18 cellular contexts compared by ENCODE assay signal in the genomic region with DNA sequence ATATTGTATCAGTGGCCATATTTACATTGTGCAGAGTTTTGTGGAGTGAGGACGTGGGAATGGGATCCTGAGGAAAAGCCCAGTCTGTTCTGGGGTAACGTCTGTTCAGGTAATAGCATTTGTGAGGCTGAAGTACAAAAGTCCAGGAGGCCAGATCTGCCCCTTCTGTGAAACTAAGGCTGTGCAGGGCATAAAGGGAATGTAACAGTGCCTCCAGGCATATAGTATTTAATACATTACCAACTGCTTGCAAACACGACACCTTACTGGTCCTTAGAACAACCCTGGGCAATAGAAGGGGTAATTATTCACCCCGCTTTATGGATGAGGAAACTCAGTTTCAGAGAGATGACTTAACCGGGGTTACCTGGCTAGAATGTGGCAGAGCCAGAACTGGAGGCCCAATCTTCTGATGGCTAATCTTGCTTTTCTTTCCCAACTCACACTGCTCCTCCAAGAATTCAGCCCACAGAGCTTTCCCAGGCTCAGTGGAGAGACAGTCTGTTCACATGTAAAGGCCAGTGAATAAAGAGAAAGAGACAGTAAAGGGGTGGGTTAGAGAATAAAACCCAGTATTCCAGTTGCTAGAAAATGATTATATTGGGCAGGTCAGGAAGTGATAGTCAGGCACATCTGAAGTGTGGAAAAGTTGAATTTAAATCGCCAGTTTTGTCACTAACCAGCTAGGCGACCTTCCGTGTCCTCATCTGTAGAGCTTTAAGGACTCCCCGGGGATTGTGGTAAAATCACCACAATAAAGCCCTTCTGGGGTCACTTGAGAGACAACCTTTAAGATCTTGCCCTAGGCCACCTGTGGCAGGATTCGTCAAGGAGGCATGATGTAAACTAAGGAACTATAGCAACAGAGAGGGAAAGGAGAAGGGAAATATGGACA.
DNase-seq lines count a peak whose midpoint lies in the region; ATAC-seq lines count a peak whose summit lies in the region.
"Had no signal": no experiment of that assay in that cellular context is flagged by ENCODE, and none has a peak within 500 bp of the region (broad histone marks: within the 10 kb centered on the region; RNA-seq: fewer than 3 reads in every experiment).

No MANE protein-coding gene starts in this region.

- peak overlapping the region in 8 of 11 experiments; percentile 18 to 67 (median 50); a peak in 16 of 22 replicates for H3K4me2 ChIP-seq in BLaER1 treated with 17β-estradiol and CSF1 and Interleukin-3, amounts not matched to agents 10 nM and 100 nM

- DNase-seq in NCI-H69 (lab: John Stamatoyannopoulos, UW) (peak; percentile 91), LoVo (ENCODE audit: low spot score) (no peak), glomerular visceral epithelial cell (ENCODE audit: extremely low spot score) (no peak), CD1c-positive myeloid dendritic cell (ENCODE audit: extremely low spot score) (no peak)
- DNase-seq: activated naive CD4-positive, alpha-beta T cell; activated T-cell treated with anti-CD3 and anti-CD28 coated beads for 4 hours; anterior cingulate cortex; CD8-positive, alpha-beta T cell; effector memory CD4-positive, alpha-beta T cell; HCEC 1CT; hippocampal formation; kidney glomerular epithelial cell; midbrain; NCI-H1436 treated with DMSO at 0.1 percent for 48 hours had no signal

- no peak overlapping the region for H3K4me3 ChIP-seq in BLaER1 treated with 17β-estradiol and CSF1 and Interleukin-3, amounts not matched to agents 10 nM and 100 nM
- H3K4me3 ChIP-seq in mucosa of stomach (ENCODE audit: low read length): peak overlapping the region; percentile 9

- H3K9ac ChIP-seq in BLaER1 treated with 17β-estradiol and CSF1 and Interleukin-3, amounts not matched to agents 10 nM and 100 nM: no peak overlapping the region
- H3K9ac ChIP-seq in mucosa of stomach (ENCODE audit: low read length): no peak overlapping the region

- H3K27ac ChIP-seq in BLaER1 treated with 17β-estradiol and CSF1 and Interleukin-3, amounts not matched to agents 10 nM and 100 nM: no peak overlapping the region

- H3K4me1 ChIP-seq in BLaER1 treated with 17β-estradiol and CSF1 and Interleukin-3, amounts not matched to agents 10 nM and 100 nM: peaks cover 0 to 13% (median 10%) of the 10 kb centered on the region in 10 experiments; a peak in 12 of 20 replicates
- H3K4me1 ChIP-seq in mucosa of stomach (ENCODE audit: control insufficient read depth, insufficient read depth, low read length): peaks cover 16% of the 10 kb centered on the region

- H3K9me3 ChIP-seq in BLaER1 treated with 17β-estradiol and CSF1 and Interleukin-3, amounts not matched to agents 10 nM and 100 nM (replicated peaks in 1 of 11): no peaks in the 10 kb centered on the region
- no peaks in the 10 kb centered on the region for H3K9me3 ChIP-seq in mucosa of stomach (ENCODE audit: control insufficient read depth, low read length)

- H4K20me1 ChIP-seq in BLaER1 treated with 17β-estradiol and CSF1 and Interleukin-3, amounts not matched to agents 10 nM and 100 nM: no peaks in the 10 kb centered on the region

- ATAC-seq in esophagus mucosa (peak; percentile 52), HG02973 (IDR thresholded peaks at IDR 0.05; ENCODE audit: unreplicated experiment) (no peak)
- ATAC-seq: CD8-positive, alpha-beta T cell had no signal

- H3K36me3 ChIP-seq in BLaER1 treated with 17β-estradiol and CSF1 and Interleukin-3, amounts not matched to agents 10 nM and 100 nM: no peaks in the 10 kb centered on the region
- no peaks in the 10 kb centered on the region for H3K36me3 ChIP-seq in mucosa of stomach (ENCODE audit: control insufficient read depth, insufficient read depth, low read length)

- H3K27me3 ChIP-seq in BLaER1 treated with 17β-estradiol and CSF1 and Interleukin-3, amounts not matched to agents 10 nM and 100 nM: no peaks in the 10 kb centered on the region
- H3K27me3 ChIP-seq in mucosa of stomach (ENCODE audit: control insufficient read depth, insufficient read depth, low read length): no peaks in the 10 kb centered on the region
